3 cellular contexts compared by ENCODE assay signal in the genomic region with DNA sequence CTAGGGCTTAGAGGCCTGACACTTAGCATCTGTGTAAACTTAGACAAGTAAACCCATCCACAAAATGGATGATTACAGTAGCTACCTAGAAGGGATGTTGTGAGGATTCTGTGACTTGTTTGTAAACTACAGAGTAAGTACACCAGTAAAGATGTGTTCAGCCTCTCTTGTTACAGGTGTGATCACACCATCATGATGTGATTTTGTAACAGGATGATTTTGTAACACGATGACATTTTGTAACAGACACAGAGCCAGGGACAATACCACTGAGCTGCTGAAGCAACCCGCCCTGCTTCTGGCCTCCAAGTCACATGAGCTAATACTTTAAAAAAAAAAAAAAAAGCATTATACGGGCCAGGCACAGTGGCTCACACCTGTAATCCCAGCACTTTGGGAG.
A peak's percentile ranks its signal among the peaks of the same experiment; 100 is the strongest.
TF ChIP-seq lines count a peak whose summit lies in the region.

No MANE protein-coding gene starts in this region.

TF ChIP-seq in GM23338, 12 proteins besides CTCF, POLR2A, EP300 and RAD21 (continues in another document):
- TF ChIP-seq ZNF114 (CRISPR knock-in tag; IDR thresholded peaks at IDR 0.05), result no peak
- no peak for TF ChIP-seq STAT1 (IDR thresholded peaks at IDR 0.05; ENCODE audit: unreplicated experiment)
- no peak for TF ChIP-seq REST (IDR thresholded peaks at IDR 0.05; ENCODE audit: unreplicated experiment)
- no peak for TF ChIP-seq EZH2 (IDR thresholded peaks at IDR 0.05; ENCODE audit: low read depth, unreplicated experiment)
- no peak for TF ChIP-seq JUNB (IDR thresholded peaks at IDR 0.05; ENCODE audit: unreplicated experiment)
- TF ChIP-seq ZNF331 (CRISPR knock-in tag; IDR thresholded peaks at IDR 0.05; ENCODE audit: low read depth), result no peak
- no peak for TF ChIP-seq NANOG (IDR thresholded peaks at IDR 0.05; ENCODE audit: borderline replicate concordance)

TF ChIP-seq in HepG2, 621 proteins besides CTCF, POLR2A, EP300 and RAD21:
- TF ChIP-seq SOX6 (IDR thresholded peaks at IDR 0.05), result no peak
- peak; percentile 29; the same call in 1 of the 2 replicates for TF ChIP-seq SOX6 (CRISPR knock-in tag; IDR thresholded peaks at IDR 0.05)
- TF ChIP-seq, protein P1, sequence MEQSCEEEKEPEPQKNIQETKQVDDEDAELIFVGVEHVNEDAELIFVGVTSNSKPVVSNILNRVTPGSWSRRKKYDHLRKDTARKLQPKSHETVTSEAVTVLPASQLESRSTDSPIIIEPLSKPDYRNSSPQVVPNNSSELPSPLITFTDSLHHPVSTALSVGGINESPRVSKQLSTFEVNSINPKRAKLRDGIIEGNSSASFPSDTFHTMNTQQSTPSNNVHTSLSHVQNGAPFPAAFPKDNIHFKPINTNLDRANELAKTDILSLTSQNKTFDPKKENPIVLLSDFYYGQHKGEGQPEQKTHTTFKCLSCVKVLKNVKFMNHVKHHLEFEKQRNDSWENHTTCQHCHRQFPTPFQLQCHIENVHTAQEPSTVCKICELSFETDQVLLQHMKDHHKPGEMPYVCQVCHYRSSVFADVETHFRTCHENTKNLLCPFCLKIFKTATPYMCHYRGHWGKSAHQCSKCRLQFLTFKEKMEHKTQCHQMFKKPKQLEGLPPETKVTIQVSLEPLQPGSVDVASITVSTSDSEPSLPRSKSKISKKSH (CRISPR knock-in tag; IDR thresholded peaks at IDR 0.05; ENCODE audit: borderline replicate concordance), result no peak
- TF ChIP-seq PBX2 (CRISPR knock-in tag; IDR thresholded peaks at IDR 0.05), result no peak
- TF ChIP-seq PRDM15 (CRISPR knock-in tag; IDR thresholded peaks at IDR 0.05), result no peak
- peak; percentile 58; the same call in 1 of the 2 replicates for TF ChIP-seq CEBPB (IDR thresholded peaks at IDR 0.05; ENCODE audit: borderline replicate concordance, low read depth, low read length)

TF ChIP-seq in SK-N-SH treated with all-trans-retinoic acid at 6 μM for 48 hours, 23 proteins besides CTCF, POLR2A, EP300 and RAD21:
- no peak for TF ChIP-seq ZNF565 (CRISPR knock-in tag; conservative IDR thresholded peaks at IDR 0.05; ENCODE audit: low read depth)
- no peak for TF ChIP-seq CSDC2 (CRISPR knock-in tag; IDR thresholded peaks at IDR 0.05)
- TF ChIP-seq TCF4 (CRISPR knock-in tag; IDR thresholded peaks at IDR 0.05; ENCODE audit: borderline replicate concordance), result no peak
- TF ChIP-seq SNAI2 (CRISPR knock-in tag; IDR thresholded peaks at IDR 0.05), result no peak
- no peak for TF ChIP-seq ARNTL (CRISPR knock-in tag; IDR thresholded peaks at IDR 0.05; ENCODE audit: borderline replicate concordance, low read depth)
- no peak for TF ChIP-seq PPARA (CRISPR knock-in tag; IDR thresholded peaks at IDR 0.05; ENCODE audit: borderline replicate concordance)
- no peak for TF ChIP-seq ZFP3 (CRISPR knock-in tag; IDR thresholded peaks at IDR 0.05)
- TF ChIP-seq TSHZ2 (CRISPR knock-in tag; IDR thresholded peaks at IDR 0.05), result no peak
- TF ChIP-seq BACH2 (CRISPR knock-in tag; IDR thresholded peaks at IDR 0.05; ENCODE audit: borderline replicate concordance), result no peak
- no peak for TF ChIP-seq ZNF70 (CRISPR knock-in tag; IDR thresholded peaks at IDR 0.05)
- no peak for TF ChIP-seq PATZ1 (CRISPR knock-in tag; IDR thresholded peaks at IDR 0.05; ENCODE audit: borderline replicate concordance)
- TF ChIP-seq OSR1 (CRISPR knock-in tag; IDR thresholded peaks at IDR 0.05), result no peak
- no peak for TF ChIP-seq ISL1 (CRISPR knock-in tag; IDR thresholded peaks at IDR 0.05)
- TF ChIP-seq CREB5 (CRISPR knock-in tag; IDR thresholded peaks at IDR 0.05; ENCODE audit: low read depth), result no peak
